In the genomic region with DNA sequence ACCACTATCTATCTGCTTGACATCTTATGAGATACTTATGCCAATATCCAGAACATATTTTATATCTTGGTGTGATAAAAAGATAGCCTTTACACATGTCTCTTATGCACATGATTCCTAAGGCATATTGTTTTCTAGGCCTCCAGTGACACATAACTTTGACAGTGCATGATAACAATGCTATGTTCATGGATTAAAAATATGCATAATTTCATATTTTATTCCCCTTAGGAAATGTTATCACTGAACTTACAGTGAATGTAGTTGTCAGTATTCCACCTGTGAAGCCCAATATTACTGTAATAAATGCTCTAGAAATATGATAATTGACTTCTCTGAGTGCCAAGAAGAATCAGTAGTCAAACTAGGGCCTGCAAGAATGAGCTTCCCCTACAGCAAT, we compare ENCODE assay signal across 6 cellular contexts.
"Had no signal": no experiment of that assay in that cellular context is flagged by ENCODE, and none has a peak within 500 bp of the region (broad histone marks: within the 10 kb centered on the region; RNA-seq: fewer than 3 reads in every experiment).

No MANE protein-coding gene starts in this region.

- H3K27ac ChIP-seq: HL-60, KMS-11 had no signal

- H3K9ac ChIP-seq: KMS-11 had no signal

- H3K4me3 ChIP-seq: K562 had no signal

- H3K4me2 ChIP-seq: KMS-11 had no signal

- DNase-seq: IMR-90, KBM-7, KG1 had no signal
